In genomic region chr5:133944263-133945230, GRCh38 we compare ENCODE assay signal across 1 cellular context.
A peak's percentile ranks its signal among the peaks of the same experiment; 100 is the strongest.
TF ChIP-seq lines count a peak whose summit lies in the region.

No MANE protein-coding gene starts in this region.

TF ChIP-seq in K562, 482 proteins besides CTCF, POLR2A, EP300 and RAD21 (continues in another document):
- TF ChIP-seq BCOR (IDR thresholded peaks at IDR 0.05), result 0 out of 2 replicates have a peak, but pooled peaks have one; percentile 32
- TF ChIP-seq DACH1 (IDR thresholded peaks at IDR 0.05; ENCODE audit: partially characterized antibody), result no peak
- peak; percentile 77 for TF ChIP-seq CC2D1A (IDR thresholded peaks at IDR 0.05)
- TF ChIP-seq ZNF707 (CRISPR knock-in tag; conservative IDR thresholded peaks at IDR 0.05), result no peak
- no peak for TF ChIP-seq NR0B1 (IDR thresholded peaks at IDR 0.05; ENCODE audit: partially characterized antibody)
- TF ChIP-seq YY1 (IDR thresholded peaks at IDR 0.05; ENCODE audit: borderline replicate concordance in 1 of 3, control insufficient read depth in 1 of 3, extremely low read depth in 1 of 3, insufficient read depth in 3 of 3, insufficient read length in 1 of 3, insufficient replicate concordance in 2 of 3, low read depth in 1 of 3, low read length in 2 of 3), result no peak
- TF ChIP-seq DDX20 (tag; IDR thresholded peaks at IDR 0.05; ENCODE audit: low read depth), result no peak
- TF ChIP-seq ILF3 (IDR thresholded peaks at IDR 0.05; ENCODE audit: borderline replicate concordance), result no peak
- TF ChIP-seq CHD1 (IDR thresholded peaks at IDR 0.05; ENCODE audit: low read length), result no peak
- no peak for TF ChIP-seq NR4A1 (CRISPR knock-in tag; IDR thresholded peaks at IDR 0.05)
- TF ChIP-seq NR4A1 (tag; IDR thresholded peaks at IDR 0.05), result no peak
- TF ChIP-seq TBP (optimal IDR thresholded peaks at IDR 0.05; ENCODE audit: low read depth, low read length), result no peak
- no peak for TF ChIP-seq DLX4 (CRISPR knock-in tag; IDR thresholded peaks at IDR 0.05)
- TF ChIP-seq CBX1 (IDR thresholded peaks at IDR 0.05; ENCODE audit: low read depth), result no peak
- no peak for TF ChIP-seq ZNF140 (CRISPR knock-in tag; IDR thresholded peaks at IDR 0.05)
- TF ChIP-seq HDAC2 (IDR thresholded peaks at IDR 0.05), result 0 out of 2 replicates have a peak, but pooled peaks have one; percentile 43
- no peak for TF ChIP-seq HOXB6 (CRISPR knock-in tag; IDR thresholded peaks at IDR 0.05; ENCODE audit: borderline replicate concordance)
- TF ChIP-seq KDM1A (IDR thresholded peaks at IDR 0.05), result peak in 1 of 2 experiments; percentile 59; a peak in 1 of 4 replicates
- TF ChIP-seq NCOA2 (IDR thresholded peaks at IDR 0.05; ENCODE audit: partially characterized antibody in 2 of 2), result no peak
- TF ChIP-seq MCM5 (IDR thresholded peaks at IDR 0.05; ENCODE audit: low read depth), result no peak
- TF ChIP-seq ARID2 (IDR thresholded peaks at IDR 0.05), result peak; percentile 96
- TF ChIP-seq TARDBP (IDR thresholded peaks at IDR 0.05), result 0 out of 2 replicates have a peak, but pooled peaks have one; percentile 32
- no peak for TF ChIP-seq NUFIP1 (IDR thresholded peaks at IDR 0.05; ENCODE audit: partially characterized antibody)
- peak; percentile 91 for TF ChIP-seq NFIC (IDR thresholded peaks at IDR 0.05)
- no peak for TF ChIP-seq STAT5B (CRISPR knock-in tag; IDR thresholded peaks at IDR 0.05)
- TF ChIP-seq MYBL2 (IDR thresholded peaks at IDR 0.05; ENCODE audit: low read depth), result no peak
- no peak for TF ChIP-seq MYBL2 (CRISPR knock-in tag; IDR thresholded peaks at IDR 0.05; ENCODE audit: borderline replicate concordance)
- TF ChIP-seq ZNF217 (CRISPR knock-in tag; IDR thresholded peaks at IDR 0.05), result no peak
- no peak for TF ChIP-seq ZNF511 (CRISPR knock-in tag; IDR thresholded peaks at IDR 0.05)
- no peak for TF ChIP-seq NFATC3 (IDR thresholded peaks at IDR 0.05)
- no peak for TF ChIP-seq BRCA1 (IDR thresholded peaks at IDR 0.05)
- no peak for TF ChIP-seq BRCA1 (CRISPR knock-in tag; IDR thresholded peaks at IDR 0.05)
- no peak for TF ChIP-seq ZNF239 (CRISPR knock-in tag; IDR thresholded peaks at IDR 0.05)
- TF ChIP-seq USF1 (CRISPR knock-in tag; IDR thresholded peaks at IDR 0.05), result no peak
- TF ChIP-seq TAF1 (IDR thresholded peaks at IDR 0.05; ENCODE audit: control insufficient read depth, extremely low read depth, insufficient read depth, low read length, severe bottlenecking), result no peak
- TF ChIP-seq STAT5A (IDR thresholded peaks at IDR 0.05; ENCODE audit: borderline replicate concordance, low read length), result no peak
- TF ChIP-seq PYGO2 (tag; IDR thresholded peaks at IDR 0.05), result no peak
- TF ChIP-seq SIX5 (IDR thresholded peaks at IDR 0.05; ENCODE audit: borderline replicate concordance in 1 of 2, insufficient read depth in 1 of 2, low read depth in 1 of 2, low read length in 2 of 2), result no peak
- TF ChIP-seq EZH2 (IDR thresholded peaks at IDR 0.05; ENCODE audit: borderline replicate concordance, low read depth, low read length), result no peak
- TF ChIP-seq SREBF2 (CRISPR knock-in tag; IDR thresholded peaks at IDR 0.05), result no peak
- no peak for TF ChIP-seq GATAD2B (IDR thresholded peaks at IDR 0.05; ENCODE audit: borderline replicate concordance)
- no peak for TF ChIP-seq SRF (CRISPR knock-in tag; IDR thresholded peaks at IDR 0.05)
- 0 out of 2 replicates have a peak, but pooled peaks have one; percentile 16 for TF ChIP-seq ZNF740 (CRISPR knock-in tag; IDR thresholded peaks at IDR 0.05)
- TF ChIP-seq ZNF740 (tag; IDR thresholded peaks at IDR 0.05), result no peak
- no peak for TF ChIP-seq REST (CRISPR knock-in tag; IDR thresholded peaks at IDR 0.05; ENCODE audit: low read depth)
- TF ChIP-seq ZEB2 (IDR thresholded peaks at IDR 0.05), result peak; percentile 74; the same call in 1 of the 2 replicates
- TF ChIP-seq HDGF (IDR thresholded peaks at IDR 0.05), result 0 out of 2 replicates have a peak, but pooled peaks have one; percentile 44
- TF ChIP-seq ZNF445 (CRISPR knock-in tag; IDR thresholded peaks at IDR 0.05; ENCODE audit: low read depth), result no peak
- no peak for TF ChIP-seq CCNT2 (IDR thresholded peaks at IDR 0.05; ENCODE audit: borderline replicate concordance, extremely low read depth, insufficient read length, low read depth, low read length)
- no peak for TF ChIP-seq MAFG (tag; conservative IDR thresholded peaks at IDR 0.05)
- peak in 1 of 2 experiments; percentile 74; a peak in 2 of 4 replicates for TF ChIP-seq RCOR1 (IDR thresholded peaks at IDR 0.05; ENCODE audit: borderline replicate concordance in 1 of 2, low read depth in 2 of 2, low read length in 2 of 2)
- TF ChIP-seq CHD7 (IDR thresholded peaks at IDR 0.05; ENCODE audit: low read depth, low read length), result no peak
